Comparison of ENCODE assay signal across 1 cellular context in genomic region chr19:19063183-19064097, GRCh38.
TF ChIP-seq lines count a peak whose summit lies in the region.

SLC25A42 (plus strand) TSS chr19:19063994; CDS start chr19:19096125, 32,131 bp downstream.

TF ChIP-seq in HepG2, 621 proteins besides CTCF, POLR2A, EP300 and RAD21 (continued from another document and continues in another):
- TF ChIP-seq TFDP1 (CRISPR knock-in tag; IDR thresholded peaks at IDR 0.05; ENCODE audit: borderline replicate concordance) (peak; percentile 78; the same call in 1 of the 2 replicates), MAF1 (CRISPR knock-in tag; IDR thresholded peaks at IDR 0.05; ENCODE audit: borderline replicate concordance) (0 out of 2 replicates have a peak, but pooled peaks have one; percentile 57), ZNF768 (CRISPR knock-in tag; IDR thresholded peaks at IDR 0.05) (peak; percentile 88; the same call in 1 of the 2 replicates), ZNF770 (CRISPR knock-in tag; IDR thresholded peaks at IDR 0.05) (0 out of 2 replicates have a peak, but pooled peaks have one; percentile 6), TEAD3 (CRISPR knock-in tag; optimal IDR thresholded peaks at IDR 0.05; ENCODE audit: borderline replicate concordance) (no peak), MIXL1 (CRISPR knock-in tag; IDR thresholded peaks at IDR 0.05) (no peak), NR3C1 (CRISPR knock-in tag; IDR thresholded peaks at IDR 0.05) (no peak), SYNCRIP (IDR thresholded peaks at IDR 0.05; ENCODE audit: insufficient read depth, low read depth, low read length) (no peak), E2F1 (CRISPR knock-in tag; IDR thresholded peaks at IDR 0.05) (peak; percentile 35; the same call in 1 of the 2 replicates), ZNF350 (CRISPR knock-in tag; IDR thresholded peaks at IDR 0.05; ENCODE audit: borderline replicate concordance, low read depth) (peak; percentile 81), PAF1 (CRISPR knock-in tag; IDR thresholded peaks at IDR 0.05) (no peak), DPF2 (CRISPR knock-in tag; IDR thresholded peaks at IDR 0.05; ENCODE audit: borderline replicate concordance, low read depth) (no peak), DRAP1 (CRISPR knock-in tag; IDR thresholded peaks at IDR 0.05) (0 out of 2 replicates have a peak, but pooled peaks have one; percentile 36), ARID4A (CRISPR knock-in tag; IDR thresholded peaks at IDR 0.05; ENCODE audit: borderline replicate concordance) (peak; percentile 63; the same call in 1 of the 2 replicates), FUBP1 (CRISPR knock-in tag; IDR thresholded peaks at IDR 0.05; ENCODE audit: borderline replicate concordance) (0 out of 2 replicates have a peak, but pooled peaks have one; percentile 42), ZNF326 (CRISPR knock-in tag; IDR thresholded peaks at IDR 0.05; ENCODE audit: borderline replicate concordance) (peak; percentile 86; the same call in 1 of the 2 replicates), REST (IDR thresholded peaks at IDR 0.05; ENCODE audit: borderline replicate concordance in 1 of 2, low read depth in 1 of 2, low read length in 2 of 2) (no peak), GPBP1L1 (CRISPR knock-in tag; IDR thresholded peaks at IDR 0.05) (no peak), NR0B2 (CRISPR knock-in tag; IDR thresholded peaks at IDR 0.05) (0 out of 2 replicates have a peak, but pooled peaks have one; percentile 38), ZNF761 (CRISPR knock-in tag; conservative IDR thresholded peaks at IDR 0.05) (peak; percentile 57; the same call in 1 of the 2 replicates), ZNF619 (CRISPR knock-in tag; IDR thresholded peaks at IDR 0.05) (0 out of 2 replicates have a peak, but pooled peaks have one; percentile 66), JUND (CRISPR knock-in tag; IDR thresholded peaks at IDR 0.05) (no peak), MLLT10 (CRISPR knock-in tag; IDR thresholded peaks at IDR 0.05) (no peak), GLI4 (CRISPR knock-in tag; IDR thresholded peaks at IDR 0.05; ENCODE audit: borderline replicate concordance) (no peak), ZNF724P (CRISPR knock-in tag; IDR thresholded peaks at IDR 0.05; ENCODE audit: borderline replicate concordance) (0 out of 2 replicates have a peak, but pooled peaks have one; percentile 14), ZNF839 (CRISPR knock-in tag; IDR thresholded peaks at IDR 0.05; ENCODE audit: borderline replicate concordance) (no peak; the same call in 1 of the 2 replicates), ZNF747 (CRISPR knock-in tag; IDR thresholded peaks at IDR 0.05; ENCODE audit: borderline replicate concordance) (peak; percentile 40; the same call in 1 of the 2 replicates), EZH2 (conservative IDR thresholded peaks at IDR 0.05; ENCODE audit: low read depth, low read length) (no peak), GMEB1 (CRISPR knock-in tag; IDR thresholded peaks at IDR 0.05; ENCODE audit: borderline replicate concordance) (peak; percentile 73), AGO2 (optimal IDR thresholded peaks at IDR 0.05; ENCODE audit: low read depth, low read length) (peak; percentile 98), NONO (IDR thresholded peaks at IDR 0.05) (no peak), NONO (CRISPR knock-in tag; conservative IDR thresholded peaks at IDR 0.05) (peak; percentile 79), TCF7 (IDR thresholded peaks at IDR 0.05; ENCODE audit: low read depth) (no peak), TBX2 (CRISPR knock-in tag; IDR thresholded peaks at IDR 0.05; ENCODE audit: borderline replicate concordance) (peak; percentile 82), PHF21A (CRISPR knock-in tag; IDR thresholded peaks at IDR 0.05) (peak; percentile 70; the same call in 1 of the 2 replicates)
